ENCODE assay signal across 26 cellular contexts in the genomic region with DNA sequence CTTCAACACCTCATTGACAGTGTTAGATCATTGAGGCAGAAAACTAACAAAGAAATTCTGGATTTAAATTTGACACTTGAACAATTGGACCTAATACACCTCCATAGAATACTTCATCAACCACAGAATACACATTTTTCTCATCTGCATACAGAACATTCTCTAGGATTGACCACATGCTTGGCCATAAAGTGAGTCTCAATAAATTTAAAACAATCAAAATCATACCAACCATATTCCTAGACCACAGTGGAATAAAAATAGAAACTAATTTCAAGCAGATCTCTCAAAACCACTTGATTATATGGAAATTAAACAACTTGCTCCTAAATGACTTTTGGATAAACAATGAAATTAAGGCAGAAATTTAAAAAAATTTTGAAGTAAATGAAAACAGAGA.
"Had no signal": no experiment of that assay in that cellular context is flagged by ENCODE, and none has a peak within 500 bp of the region (broad histone marks: within the 10 kb centered on the region; RNA-seq: fewer than 3 reads in every experiment).

No MANE protein-coding gene starts in this region.

- H3K9me3 Mint-ChIP-seq: type B pancreatic cell had no signal

- H2AFZ ChIP-seq: neural progenitor cell had no signal

- H3K27me3 ChIP-seq: esophagus squamous epithelium, gastrocnemius medialis, neural progenitor cell, pancreas, suprapubic skin, thyroid gland had no signal

- H3K9me3 ChIP-seq: esophagus squamous epithelium, gastrocnemius medialis, pancreas, suprapubic skin, thyroid gland had no signal

- H3K4me2 ChIP-seq: neural progenitor cell, smooth muscle cell had no signal

- H3K4me3 ChIP-seq: esophagus squamous epithelium, gastrocnemius medialis, lung, neural progenitor cell, pancreas, smooth muscle cell, suprapubic skin, thyroid gland had no signal

- DNase-seq: effector memory CD8-positive, alpha-beta T cell; esophagus squamous epithelium; gastrocnemius medialis; left colon; left ventricle myocardium superior; mesenchymal stem cell; midbrain; nucleus accumbens; pancreas; right cardiac atrium; stimulated activated CD4-positive, alpha-beta T cell treated with anti-CD3 and anti-CD28 coated beads, Interleukin-4, amount 100 ng/mL, for 1 hour; stimulated activated CD8-positive, alpha-beta memory T cell treated with anti-CD3 and anti-CD28 coated beads, Interleukin-4, amount 100 ng/mL, for 48 hours; stimulated activated naive CD8-positive, alpha-beta T cell treated with anti-CD3 and anti-CD28 coated beads, Interleukin-15, Interleukin-2, amounts not matched to agents 100 U/mL and 50 U/mL, for 24 hours; thyroid gland had no signal

- H3K4me1 Mint-ChIP-seq: neural progenitor cell; stimulated activated effector memory CD8-positive, alpha-beta T cell treated with anti-CD3 and anti-CD28 coated beads, Interleukin-12 subunit alpha, Interleukin-12 subunit beta, amount 100 ng/mL, for 72 hours had no signal

- H3K4me1 ChIP-seq: esophagus squamous epithelium, gastrocnemius medialis, neural progenitor cell, pancreas, suprapubic skin, thyroid gland had no signal

- H3K27ac ChIP-seq: epithelial cell of prostate, esophagus squamous epithelium, gastrocnemius medialis, neural progenitor cell, pancreas, suprapubic skin, thyroid gland had no signal

- ATAC-seq: effector memory CD8-positive, alpha-beta T cell; gastrocnemius medialis; left colon; left ventricle myocardium superior; natural killer cell treated with Interleukin-12 subunit alpha and Interleukin-12 subunit beta and Interleukin-15 and Interleukin-18, amount 100 ng/mL, for 72 hours; pancreas; right cardiac atrium; stimulated activated effector memory CD8-positive, alpha-beta T cell treated with anti-CD3 and anti-CD28 coated beads, Interleukin-12 subunit alpha, Interleukin-12 subunit beta, amount 100 ng/mL, for 72 hours; stimulated activated naive CD8-positive, alpha-beta T cell treated with anti-CD3 and anti-CD28 coated beads, Interleukin-15, Interleukin-2, amounts not matched to agents 100 U/mL and 50 U/mL, for 24 hours had no signal

- FAIRE-seq: colon, pancreas, urothelium cell line had no signal

- H3K27ac Mint-ChIP-seq: dendritic cell treated with granulocyte-macrophage colony-stimulating factor and Interleukin-4, amounts not matched to agents 40 ng/mL and 50 ng/mL, for 4 days; effector memory CD8-positive, alpha-beta T cell; natural killer cell treated with Interleukin-12 subunit alpha and Interleukin-12 subunit beta and Interleukin-15 and Interleukin-18, amount 100 ng/mL, for 72 hours; neural progenitor cell; progenitor cell of endocrine pancreas; stimulated activated effector memory CD8-positive, alpha-beta T cell treated with anti-CD3 and anti-CD28 coated beads, Interleukin-12 subunit alpha, Interleukin-12 subunit beta, amount 100 ng/mL, for 72 hours; type B pancreatic cell had no signal

- H3K9ac ChIP-seq: neural progenitor cell had no signal

- H3K27me3 Mint-ChIP-seq: dendritic cell treated with granulocyte-macrophage colony-stimulating factor and Interleukin-4, amounts not matched to agents 40 ng/mL and 50 ng/mL, for 4 days; progenitor cell of endocrine pancreas; type B pancreatic cell had no signal

- H3K36me3 Mint-ChIP-seq: neural progenitor cell, type B pancreatic cell had no signal

- H3K36me3 ChIP-seq: esophagus squamous epithelium, gastrocnemius medialis, neural progenitor cell, pancreas, suprapubic skin, thyroid gland had no signal

- H3K4me3 Mint-ChIP-seq: dendritic cell treated with granulocyte-macrophage colony-stimulating factor and Interleukin-4, amounts not matched to agents 40 ng/mL and 50 ng/mL, for 4 days; effector memory CD8-positive, alpha-beta T cell; natural killer cell treated with Interleukin-12 subunit alpha and Interleukin-12 subunit beta and Interleukin-15 and Interleukin-18, amount 100 ng/mL, for 72 hours; neural progenitor cell; stimulated activated effector memory CD8-positive, alpha-beta T cell treated with anti-CD3 and anti-CD28 coated beads, Interleukin-12 subunit alpha, Interleukin-12 subunit beta, amount 100 ng/mL, for 72 hours; type B pancreatic cell had no signal
